ENCODE assay signal across 9 cellular contexts in the genomic region with DNA sequence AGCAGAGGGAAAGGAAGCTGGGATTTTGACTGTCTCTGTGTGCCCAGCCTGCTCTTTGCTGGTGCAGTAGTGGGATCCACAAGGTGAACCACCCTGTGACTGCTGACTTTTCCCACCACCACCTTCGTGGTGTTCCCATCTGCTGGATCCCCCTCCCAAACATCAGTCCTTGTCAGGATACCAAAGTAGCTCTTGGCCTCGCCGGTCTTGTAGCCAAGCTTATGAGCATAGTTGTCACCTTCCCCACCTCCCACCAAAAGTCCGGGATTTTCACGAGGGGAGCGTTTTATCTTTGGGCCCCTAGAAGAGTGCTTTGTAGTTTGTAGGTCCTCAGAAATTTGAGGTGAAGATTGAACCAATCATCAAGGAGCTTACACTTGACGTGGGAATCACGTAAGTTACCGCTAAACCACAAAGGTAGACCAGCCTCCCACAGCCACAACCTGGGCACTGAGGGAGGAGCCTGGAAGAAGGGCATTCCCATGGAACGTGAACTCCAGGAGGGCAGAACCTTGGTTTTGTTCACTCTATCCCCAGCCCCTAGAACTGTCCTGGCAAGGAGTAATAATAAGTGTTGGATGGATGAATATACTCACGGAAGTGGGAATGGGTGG. TPM values are rescaled to one million over a fixed set of nuclear protein-coding genes. Genes with fewer than 3 reads are reported as not detected.
DNase-seq lines count a peak whose midpoint lies in the region; ATAC-seq and TF ChIP-seq lines count a peak whose summit lies in the region.
"Had no signal": no experiment of that assay in that cellular context is flagged by ENCODE, and none has a peak within 500 bp of the region (broad histone marks: within the 10 kb centered on the region; RNA-seq: fewer than 3 reads in every experiment).

No MANE protein-coding gene starts in this region.

- intact Hi-C loops in activated naive CD4-positive, alpha-beta T cell treated with anti-CD3 and anti-CD28 coated beads for 36 hours (cut with micrococcal nuclease): loop anchor here (2.0 to 5.0 kb wide), 2 partner anchors 387 to 1053 kb away; a partner anchor contains a TSS
- intact Hi-C loops in lower lobe of right lung (cut with DNase I): loop anchor here (5.0 kb wide), 1 partner anchor 168 kb away; a partner anchor contains a TSS
- intact Hi-C loops in transverse colon (cut with DNase I; ENCODE audit: low total_unique reads): no loop called here

- H3K4me3 ChIP-seq in lower lobe of right lung: peak overlapping the region; percentile 95
- H3K4me3 ChIP-seq in transverse colon: peak overlapping the region in 3 of 4 donors; percentile 78 to 98 (median 86)

- in situ Hi-C loops in transverse colon (cut with MboI; ENCODE audit: low pct_ligation_motif_present in 1 of 4, low pct_unique_long_range_greater_than_20kb in 1 of 4, low sequenced_read_pairs in 3 of 4): loop anchor here in 1 of 4 donors (25.0 kb wide), 1 partner anchor 283 kb away; a partner anchor contains a TSS

- no peak for DNase-seq in activated naive CD4-positive, alpha-beta T cell treated with anti-CD3 and anti-CD28 coated beads for 36 hours
- no peak for DNase-seq in activated naive CD4-positive, alpha-beta T cell treated with anti-CD3 and anti-CD28 coated beads, Interleukin-2, amount 50 U/mL, for 16 hours
- DNase-seq in lower lobe of right lung (no peak), transverse colon (no peak), medulla oblongata (ENCODE audit: extremely low spot score) (no peak), retina (no peak)

- no peak for TF ChIP-seq EP300 in transverse colon (IDR thresholded peaks at IDR 0.05; ENCODE audit: low read depth)

- TF ChIP-seq POLR2A in transverse colon (IDR thresholded peaks at IDR 0.05): no peak

- H3K36me3 ChIP-seq in lower lobe of right lung (peaks cover 3% of the 10 kb centered on the region), transverse colon (no peaks in the 10 kb centered on the region)

- H3K27ac Mint-ChIP-seq in activated naive CD4-positive, alpha-beta T cell treated with anti-CD3 and anti-CD28 coated beads for 36 hours: peak overlapping the region; percentile 57
- peak overlapping the region; percentile 28 for H3K27ac Mint-ChIP-seq in activated naive CD8-positive, alpha-beta T cell

- TF ChIP-seq CTCF in lower lobe of right lung (IDR thresholded peaks at IDR 0.05): no peak
- TF ChIP-seq CTCF in transverse colon (IDR thresholded peaks at IDR 0.05): no peak

- ATAC-seq in lower lobe of right lung (no peak), GM18907 (IDR thresholded peaks at IDR 0.05; ENCODE audit: unreplicated experiment) (no peak)

- no peaks in the 10 kb centered on the region for H3K27me3 Mint-ChIP-seq in activated naive CD4-positive, alpha-beta T cell treated with anti-CD3 and anti-CD28 coated beads for 36 hours (ENCODE audit: low read depth)
- H3K27me3 Mint-ChIP-seq in activated naive CD8-positive, alpha-beta T cell: no peaks in the 10 kb centered on the region

- no peaks in the 10 kb centered on the region for H3K9me3 Mint-ChIP-seq in activated naive CD4-positive, alpha-beta T cell treated with anti-CD3 and anti-CD28 coated beads for 36 hours
- no peaks in the 10 kb centered on the region for H3K9me3 Mint-ChIP-seq in activated naive CD8-positive, alpha-beta T cell (ENCODE audit: low read depth)

- peak overlapping the region; percentile 95 for H3K27ac ChIP-seq in lower lobe of right lung
- peak overlapping the region; percentile 96 to 98 (median 97) for H3K27ac ChIP-seq in transverse colon

- H3K9me3 ChIP-seq in lower lobe of right lung: no peaks in the 10 kb centered on the region
- H3K9me3 ChIP-seq in transverse colon: no peaks in the 10 kb centered on the region

- H3K4me1 ChIP-seq in lower lobe of right lung (peaks cover 46% of the 10 kb centered on the region), transverse colon (peaks cover 10 to 39% (median 34%) of the 10 kb centered on the region in 4 donors)

- peaks cover 4% of the 10 kb centered on the region for H3K36me3 Mint-ChIP-seq in activated naive CD4-positive, alpha-beta T cell treated with anti-CD3 and anti-CD28 coated beads for 36 hours (ENCODE audit: low read depth)
- H3K36me3 Mint-ChIP-seq in activated naive CD8-positive, alpha-beta T cell: peaks cover 3% of the 10 kb centered on the region

- H3K4me3 Mint-ChIP-seq in activated naive CD4-positive, alpha-beta T cell treated with anti-CD3 and anti-CD28 coated beads for 36 hours: peak overlapping the region; percentile 85
- H3K4me3 Mint-ChIP-seq in activated naive CD8-positive, alpha-beta T cell: peak overlapping the region; percentile 90

- H3K27me3 ChIP-seq in lower lobe of right lung (ENCODE audit: low read depth): no peaks in the 10 kb centered on the region
- no peaks in the 10 kb centered on the region for H3K27me3 ChIP-seq in transverse colon

- 59 to 90% methylated on average over 2 to 11 of the region's 11 CpGs for WGBS in transverse colon (ENCODE audit: low coverage in 1 of 2), 2 donors

- CTCF ChIA-PET in activated naive CD4-positive, alpha-beta T cell treated with anti-CD3 and anti-CD28 coated beads for 36 hours (lab: Charles Lee): interaction anchor here (0.8 to 8.6 kb wide), 23 partner anchors 8 to 281 kb away, joined by 3 to 146 read pairs (median 5); a partner anchor contains a TSS

- H3K4me1 Mint-ChIP-seq in activated naive CD4-positive, alpha-beta T cell treated with anti-CD3 and anti-CD28 coated beads for 36 hours (ENCODE audit: low read depth): peaks cover 56% of the 10 kb centered on the region
- H3K4me1 Mint-ChIP-seq in activated naive CD8-positive, alpha-beta T cell (ENCODE audit: low read depth): peaks cover 53% of the 10 kb centered on the region

RNA-seq across cellular contexts. Expression of a gene that starts 0.9 kb away (rescaled TPM):
- total RNA-seq in activated naive CD4-positive, alpha-beta T cell treated with anti-CD3 and anti-CD28 coated beads for 36 hours: 10 to 100 TPM; 23.7 to 26.6 TPM
- total RNA-seq in lower lobe of right lung (43.5 TPM), transverse colon (100 to 1,000 TPM in 1 of 4 donors, 10 to 100 TPM in 3; 60.9 to 116 (median 88.2) TPM)

RNA-seq across cellular contexts. Expression of a gene that starts 36.7 kb away (rescaled TPM):
- total RNA-seq in activated naive CD4-positive, alpha-beta T cell treated with anti-CD3 and anti-CD28 coated beads for 36 hours: under 1 TPM in 1 of 2 experiments, not detected in 1; 0.07 TPM
- total RNA-seq in lower lobe of right lung: 0.15 TPM
- total RNA-seq in transverse colon: under 1 TPM in 2 of 4 donors, not detected in 2; 0.16 to 0.27 TPM
- total RNA-seq: Daoy had no signal
